ENCODE assay signal across 14 cellular contexts in the genomic region with DNA sequence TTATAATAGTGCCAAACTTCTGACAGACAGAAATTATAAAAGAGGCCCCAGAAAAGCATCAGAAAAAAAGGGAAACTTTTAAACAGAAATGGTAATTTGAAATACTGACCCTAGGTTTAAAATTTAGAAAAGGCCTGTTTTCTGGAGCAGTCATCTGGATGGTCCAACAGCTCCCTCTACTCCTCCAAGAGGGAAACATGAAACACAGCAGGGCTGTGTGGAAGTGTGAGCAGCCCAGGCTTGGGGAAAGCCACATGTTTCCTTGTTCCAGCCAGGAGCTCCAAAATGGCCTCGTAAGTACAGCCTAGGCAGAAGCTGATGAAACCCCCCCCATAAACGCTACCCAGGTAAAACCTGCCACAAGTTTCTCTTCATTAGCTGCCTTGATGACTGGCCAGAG.
DNase-seq lines count a peak whose midpoint lies in the region; ATAC-seq and TF ChIP-seq lines count a peak whose summit lies in the region.
"Had no signal": no experiment of that assay in that cellular context is flagged by ENCODE, and none has a peak within 500 bp of the region (broad histone marks: within the 10 kb centered on the region; RNA-seq: fewer than 3 reads in every experiment).

No MANE protein-coding gene starts in this region.

- BruUV-seq in MCF 10A (replicated peaks; lab: Mats Ljungman, UMichigan) (no TSS peak), Panc1 (replicated peaks; lab: Mats Ljungman, UMichigan) (no TSS peak)

- H3K9me3 ChIP-seq in breast epithelium, result no peaks in the 10 kb centered on the region
- no peaks in the 10 kb centered on the region for H3K9me3 ChIP-seq in Panc1 (ENCODE audit: control insufficient read depth, insufficient read depth, low read depth, low read length)
- H3K9me3 ChIP-seq: uterus had no signal

- H3K27ac Mint-ChIP-seq in MCF 10A (ENCODE audit: low read depth, unreplicated experiment) (no peak overlapping the region), type B pancreatic cell (no peak overlapping the region)
- H3K27ac Mint-ChIP-seq: mesothelial cell of epicardium had no signal

- no peaks in the 10 kb centered on the region for H3K4me1 ChIP-seq in breast epithelium
- no peaks in the 10 kb centered on the region for H3K4me1 ChIP-seq in Panc1 (ENCODE audit: control insufficient read depth, insufficient read depth, low read length)
- H3K4me1 ChIP-seq: uterus had no signal

- DNase-seq in MCF 10A (ENCODE audit: unreplicated experiment) (peak; percentile 30), breast epithelium (ENCODE audit: low spot score in 2 of 2) (no peak), Panc1 (ENCODE audit: low read depth, low spot score) (no peak), fibroblast of pulmonary artery (ENCODE audit: low read depth) (peak; percentile 3), type B pancreatic cell (ENCODE audit: extremely low spot score, unreplicated experiment) (no peak), mesenteric fat pad (ENCODE audit: low spot score) (no peak), CD1c-positive myeloid dendritic cell (ENCODE audit: extremely low spot score) (no peak), ACHN (no peak)
- DNase-seq: AML-193, NCI-H446 treated with DMSO at 0.1 percent for 48 hours, right cardiac atrium, T-helper 9 cell, uterus had no signal

- H3K4me1 Mint-ChIP-seq in MCF 10A (ENCODE audit: insufficient read depth, unreplicated experiment), result no peaks in the 10 kb centered on the region
- peaks cover 27% of the 10 kb centered on the region for H3K4me1 Mint-ChIP-seq in type B pancreatic cell (ENCODE audit: unreplicated experiment)

- H3K9me3 Mint-ChIP-seq in MCF 10A (ENCODE audit: unreplicated experiment) (peaks cover 9% of the 10 kb centered on the region), type B pancreatic cell (peaks cover 4% of the 10 kb centered on the region)

- POLR2A ChIA-PET in MCF 10A (lab: Yijun Ruan, JAX), result no interaction called here
- POLR2A ChIA-PET in Panc1 (lab: Charles Lee), result interaction anchor here (0.6 kb wide), 1 partner anchor 793 kb away, joined by 4 read pairs; no protein-coding TSS in a partner anchor

- intact Hi-C loops in MCF 10A (cut with micrococcal nuclease) (loop anchor here (2.0 kb wide), 1 partner anchor 120 kb away; no protein-coding TSS in a partner anchor), breast epithelium (cut with DNase I; ENCODE audit: low total_unique reads) (no loop called here), Panc1 (cut with micrococcal nuclease; ENCODE audit: unreplicated experiment) (no loop called here)

- no peak for ATAC-seq in Panc1

- CTCF ChIA-PET in MCF 10A (lab: Yijun Ruan, JAX), result interaction anchor here (0.6 to 1.3 kb wide), 9 partner anchors 9 to 1371 kb away, joined by 3 to 6 read pairs (median 3); no protein-coding TSS in a partner anchor
- CTCF ChIA-PET in Panc1 (lab: Charles Lee), result no interaction called here

- H3K36me3 ChIP-seq in breast epithelium (no peaks in the 10 kb centered on the region), Panc1 (ENCODE audit: control insufficient read depth, insufficient read depth, low read length) (no peaks in the 10 kb centered on the region)
- H3K36me3 ChIP-seq: uterus had no signal

- H3K27me3 ChIP-seq in breast epithelium, result no peaks in the 10 kb centered on the region
- H3K27me3 ChIP-seq in Panc1 (ENCODE audit: control insufficient read depth, insufficient read depth, low read length), result no peaks in the 10 kb centered on the region
- H3K27me3 ChIP-seq: uterus had no signal

- H3K4me3 Mint-ChIP-seq in MCF 10A (ENCODE audit: unreplicated experiment) (no peak overlapping the region), type B pancreatic cell (no peak overlapping the region)
- H3K4me3 Mint-ChIP-seq: mesothelial cell of epicardium had no signal

- no peak overlapping the region for H3K27ac ChIP-seq in breast epithelium
- no peak overlapping the region for H3K27ac ChIP-seq in Panc1 (ENCODE audit: low read length)
- H3K27ac ChIP-seq: uterus had no signal

- TF ChIP-seq CTCF in MCF 10A (IDR thresholded peaks at IDR 0.05; ENCODE audit: unreplicated experiment), result peak; percentile 2
- no peak for TF ChIP-seq CTCF in breast epithelium (IDR thresholded peaks at IDR 0.05)
- peak; percentile 32 for TF ChIP-seq CTCF in Panc1 (IDR thresholded peaks at IDR 0.05)
- TF ChIP-seq CTCF in fibroblast of pulmonary artery (IDR thresholded peaks at IDR 0.05; ENCODE audit: low read length, missing control alignments), result no peak
- peak; percentile 61 for TF ChIP-seq CTCF in type B pancreatic cell (conservative IDR thresholded peaks at IDR 0.05)

- no peak overlapping the region for H3K4me3 ChIP-seq in breast epithelium
- no peak overlapping the region for H3K4me3 ChIP-seq in Panc1 (ENCODE audit: low read depth in 2 of 2, low read length in 2 of 2)
- H3K4me3 ChIP-seq in fibroblast of pulmonary artery (replicated peaks; ENCODE audit: low read depth, low read length), result no peak overlapping the region
- H3K4me3 ChIP-seq: uterus had no signal

- no peaks in the 10 kb centered on the region for H3K36me3 Mint-ChIP-seq in MCF 10A (ENCODE audit: insufficient read depth, unreplicated experiment)
- H3K36me3 Mint-ChIP-seq in type B pancreatic cell, result peaks cover 3% of the 10 kb centered on the region
- H3K36me3 Mint-ChIP-seq: mesothelial cell of epicardium had no signal

- in situ Hi-C loops in Panc1 (cut with HindIII; ENCODE audit: low pct_unique_long_range_greater_than_20kb, low sequenced_read_pairs), result no loop called here
- in situ Hi-C loops in ACHN (cut with HindIII; ENCODE audit: low pct_ligation_motif_present, low pct_unique_long_range_greater_than_20kb, low sequenced_read_pairs), result no loop called here

- no peak for TF ChIP-seq POLR2A in breast epithelium (IDR thresholded peaks at IDR 0.05)

- H3K27me3 Mint-ChIP-seq in MCF 10A (ENCODE audit: insufficient read depth, unreplicated experiment) (no peaks in the 10 kb centered on the region), type B pancreatic cell (peaks cover 3% of the 10 kb centered on the region)

Comparison
In these comparisons a context has a peak if more than half of its experiments do, and no peak if none do; other contexts are left out.
1. DNase-seq: peak in MCF 10A (single experiment) and fibroblast of pulmonary artery (single experiment); none in breast epithelium (0 of 2), Panc1 (single experiment), type B pancreatic cell (single experiment), mesenteric fat pad (single experiment), CD1c-positive myeloid dendritic cell (single experiment) and ACHN (single experiment).
2. CTCF ChIP-seq: peak in MCF 10A (single experiment), Panc1 (single experiment) and type B pancreatic cell (single experiment); none in breast epithelium (0 of 3) and fibroblast of pulmonary artery (single experiment).